Comparison of ENCODE assay signal across 8 cellular contexts in genomic region chr11:66579017-66579606, GRCh38. TPM values are rescaled to one million over a fixed set of nuclear protein-coding genes. Genes with fewer than 3 reads are reported as not detected.
A peak's percentile ranks its signal among the peaks of the same experiment; 100 is the strongest.
DNase-seq lines count a peak whose midpoint lies in the region; ATAC-seq and TF ChIP-seq lines count a peak whose summit lies in the region.

No MANE protein-coding gene starts in this region.

- H3K4me1 ChIP-seq in heart left ventricle (peaks cover 0 to 8% (median 0%) of the 10 kb centered on the region in 12 donors), vagina (no peaks in the 10 kb centered on the region)

- H4K20me1 ChIP-seq in SU-DHL-6 (ENCODE audit: low read depth, low read length), result no peaks in the 10 kb centered on the region

- no peak overlapping the region for H3K4me2 ChIP-seq in SU-DHL-6 (ENCODE audit: low read depth, low read length, poor library complexity, severe bottlenecking)

- intact Hi-C loops in heart left ventricle (cut with DNase I) (loop anchor here (1.0 to 10.0 kb wide), 4 partner anchors 98 to 256 kb away; partner anchors contain the start of gene RBM4B (in 1 of the 10)), vagina (cut with DNase I) (loop anchor here (1.0 kb wide), 1 partner anchor 99 kb away; no protein-coding TSS in a partner anchor)

- no peaks in the 10 kb centered on the region for H3F3A ChIP-seq in SU-DHL-6 (ENCODE audit: insufficient read depth)

- H3K79me2 ChIP-seq in SU-DHL-6 (ENCODE audit: insufficient read depth, low read length), result no peaks in the 10 kb centered on the region

- DNase-seq in COLO829 (ENCODE audit: low spot score) (peak; percentile 77), KBM-7 (peak; percentile 83), heart left ventricle (peak; percentile 79 to 90 (median 82)), putamen (ENCODE audit: low spot score) (peak; percentile 42), vagina (ENCODE audit: extremely low spot score in 2 of 2) (no peak)
- peak; percentile 77 for DNase-seq in activated naive CD8-positive, alpha-beta T cell treated with anti-CD3 and anti-CD28 coated beads, Interleukin-2, amount 10 ng/mL, durations not matched to agents 7 days and 5 days

- H3K9me3 ChIP-seq in SU-DHL-6 (ENCODE audit: insufficient read depth, low read length) (peaks cover 5% of the 10 kb centered on the region; the same call in 1 of the 2 replicates), heart left ventricle (peaks cover 0 to 9% (median 0%) of the 10 kb centered on the region in 12 donors), vagina (no peaks in the 10 kb centered on the region)

- no peaks in the 10 kb centered on the region for H3K9me2 ChIP-seq in SU-DHL-6 (replicated peaks; ENCODE audit: insufficient read depth, low read length)

- POLR2A ChIA-PET in activated naive CD8-positive, alpha-beta T cell treated with anti-CD3 and anti-CD28 coated beads, Interleukin-2, amount 10 ng/mL, durations not matched to agents 7 days and 5 days (lab: Charles Lee), result interaction anchor here (4.3 kb wide), 1 partner anchor 99 kb away, joined by 24 read pairs; the partner anchor contains the start of gene RBM4B

- no peak overlapping the region for H3K4me3 Mint-ChIP-seq in activated naive CD8-positive, alpha-beta T cell treated with anti-CD3 and anti-CD28 coated beads, Interleukin-2, amount 10 ng/mL, durations not matched to agents 7 days and 5 days

- H3K36me3 Mint-ChIP-seq in activated naive CD8-positive, alpha-beta T cell treated with anti-CD3 and anti-CD28 coated beads, Interleukin-2, amount 10 ng/mL, durations not matched to agents 7 days and 5 days, result no peaks in the 10 kb centered on the region

- 15 to 17% (median 15%) methylated on average over 25 of the region's 25 CpGs for WGBS in heart left ventricle, 4 donors

- no peak overlapping the region for H3K27ac Mint-ChIP-seq in activated naive CD8-positive, alpha-beta T cell treated with anti-CD3 and anti-CD28 coated beads, Interleukin-2, amount 10 ng/mL, durations not matched to agents 7 days and 5 days

- peaks cover 4% of the 10 kb centered on the region for H3K9me3 Mint-ChIP-seq in activated naive CD8-positive, alpha-beta T cell treated with anti-CD3 and anti-CD28 coated beads, Interleukin-2, amount 10 ng/mL, durations not matched to agents 7 days and 5 days

- ATAC-seq in activated naive CD8-positive, alpha-beta T cell treated with anti-CD3 and anti-CD28 coated beads, Interleukin-2, amount 10 ng/mL, durations not matched to agents 7 days and 5 days (ENCODE audit: low read depth), result peak; percentile 56
- ATAC-seq in heart left ventricle (peak; percentile 78 to 97 (median 88)), HG03469 (IDR thresholded peaks at IDR 0.05; ENCODE audit: unreplicated experiment) (no peak)

- H3K4me1 Mint-ChIP-seq in activated naive CD8-positive, alpha-beta T cell treated with anti-CD3 and anti-CD28 coated beads, Interleukin-2, amount 10 ng/mL, durations not matched to agents 7 days and 5 days, result peaks cover 7% of the 10 kb centered on the region

- H3K36me3 ChIP-seq in SU-DHL-6 (ENCODE audit: low read length), result no peaks in the 10 kb centered on the region
- no peaks in the 10 kb centered on the region for H3K36me3 ChIP-seq in heart left ventricle
- no peaks in the 10 kb centered on the region for H3K36me3 ChIP-seq in vagina

- H3K27me3 ChIP-seq in SU-DHL-6 (ENCODE audit: low read length) (no peaks in the 10 kb centered on the region), heart left ventricle (no peaks in the 10 kb centered on the region), vagina (no peaks in the 10 kb centered on the region)

- TF ChIP-seq CTCF in SU-DHL-6 (IDR thresholded peaks at IDR 0.05; ENCODE audit: insufficient read depth, low read length, poor library complexity, severe bottlenecking) (peak; percentile 63), heart left ventricle (IDR thresholded peaks at IDR 0.05) (peak; percentile 72 to 87 (median 82)), vagina (IDR thresholded peaks at IDR 0.05) (peak; percentile 76 to 84 (median 80))

- H2AFZ ChIP-seq in SU-DHL-6 (ENCODE audit: low read depth, low read length, severe bottlenecking), result no peak overlapping the region

- TF ChIP-seq POLR2A in heart left ventricle (IDR thresholded peaks at IDR 0.05), result no peak
- TF ChIP-seq POLR2A in vagina (IDR thresholded peaks at IDR 0.05), result no peak

- H3K27me3 Mint-ChIP-seq in activated naive CD8-positive, alpha-beta T cell treated with anti-CD3 and anti-CD28 coated beads, Interleukin-2, amount 10 ng/mL, durations not matched to agents 7 days and 5 days, result peaks cover 8% of the 10 kb centered on the region

- no peak overlapping the region for H3K9ac ChIP-seq in SU-DHL-6 (ENCODE audit: low read length)

- in situ Hi-C loops in KBM-7 (cut with MboI; ENCODE audit: low pct_unique_long_range_greater_than_20kb, low sequenced_read_pairs), result no loop called here

- no peak overlapping the region for H3K4me3 ChIP-seq in SU-DHL-6 (ENCODE audit: insufficient read depth, low read length, poor library complexity, severe bottlenecking)
- H3K4me3 ChIP-seq in heart left ventricle, result no peak overlapping the region
- H3K4me3 ChIP-seq in vagina, result no peak overlapping the region

- no peak overlapping the region for H3K27ac ChIP-seq in SU-DHL-6 (ENCODE audit: low read depth, low read length)
- H3K27ac ChIP-seq in heart left ventricle, result no peak overlapping the region
- H3K27ac ChIP-seq in vagina, result no peak overlapping the region

RNA-seq across cellular contexts. Expression of gene CTSF, which starts 10.7 kb away (rescaled TPM):
- total RNA-seq in activated naive CD8-positive, alpha-beta T cell treated with anti-CD3 and anti-CD28 coated beads, Interleukin-2, amount 10 ng/mL, durations not matched to agents 7 days and 5 days, result 10 to 100 TPM; 13.5 to 14.2 TPM
- total RNA-seq in heart left ventricle (10 to 100 TPM; 34.6 to 76.4 (median 52.8) TPM), vagina (85.7 TPM)
- 10 to 100 TPM; 17.7 to 23.3 TPM for polyA plus RNA-seq in heart left ventricle

RNA-seq across cellular contexts. Expression of gene CCDC87, which starts 13.8 kb away (rescaled TPM):
- under 1 TPM; 0.09 to 0.14 TPM for total RNA-seq in activated naive CD8-positive, alpha-beta T cell treated with anti-CD3 and anti-CD28 coated beads, Interleukin-2, amount 10 ng/mL, durations not matched to agents 7 days and 5 days
- total RNA-seq in heart left ventricle, result under 1 TPM; 0.14 to 0.63 (median 0.36) TPM
- polyA plus RNA-seq in heart left ventricle, result under 1 TPM; 0.15 to 0.18 TPM
- 0.74 TPM for total RNA-seq in vagina

RNA-seq across cellular contexts. Expression of gene CCS, which starts 13.9 kb away (rescaled TPM):
- 10 to 100 TPM; 46.6 to 47.5 TPM for total RNA-seq in activated naive CD8-positive, alpha-beta T cell treated with anti-CD3 and anti-CD28 coated beads, Interleukin-2, amount 10 ng/mL, durations not matched to agents 7 days and 5 days
- total RNA-seq in heart left ventricle (10 to 100 TPM; 13.9 to 26.7 (median 19.1) TPM), vagina (42.5 TPM)
- 10 to 100 TPM; 20.2 to 41.1 TPM for polyA plus RNA-seq in heart left ventricle

RNA-seq across cellular contexts. Expression of gene ACTN3, which starts 32.4 kb away (rescaled TPM):
- under 1 TPM in 1 of 2 experiments, not detected in 1; 0.11 TPM for total RNA-seq in activated naive CD8-positive, alpha-beta T cell treated with anti-CD3 and anti-CD28 coated beads, Interleukin-2, amount 10 ng/mL, durations not matched to agents 7 days and 5 days
- total RNA-seq in heart left ventricle, result not detected
- under 1 TPM; 0.01 to 0.04 TPM for polyA plus RNA-seq in heart left ventricle
- total RNA-seq in vagina, result not detected

RNA-seq across cellular contexts. Expression of gene ZDHHC24, which starts 33.3 kb away (rescaled TPM):
- 10 to 100 TPM; 22.1 to 23.0 TPM for total RNA-seq in activated naive CD8-positive, alpha-beta T cell treated with anti-CD3 and anti-CD28 coated beads, Interleukin-2, amount 10 ng/mL, durations not matched to agents 7 days and 5 days
- total RNA-seq in heart left ventricle, result 10 to 100 TPM in 2 of 9 donors, 1 to 10 TPM in 7; 5.3 to 13.2 (median 6.7) TPM
- polyA plus RNA-seq in heart left ventricle, result 1 to 10 TPM; 5.1 to 6.5 TPM
- 16.5 TPM for total RNA-seq in vagina

Comparison
In these comparisons a context has a peak if more than half of its experiments do, and no peak if none do; other contexts are left out.
1. DNase-seq: peak in COLO829 (single experiment), KBM-7 (single experiment), activated naive CD8-positive, alpha-beta T cell treated with anti-CD3 and anti-CD28 coated beads, Interleukin-2, amount 10 ng/mL, durations not matched to agents 7 days and 5 days (single experiment), heart left ventricle (5 of 5) and putamen (single experiment); none in vagina (0 of 2).
2. Peak in every context shown above with its lines, with median percentiles within 50 percentile points of each other: CTCF ChIP-seq.